In the genomic region with DNA sequence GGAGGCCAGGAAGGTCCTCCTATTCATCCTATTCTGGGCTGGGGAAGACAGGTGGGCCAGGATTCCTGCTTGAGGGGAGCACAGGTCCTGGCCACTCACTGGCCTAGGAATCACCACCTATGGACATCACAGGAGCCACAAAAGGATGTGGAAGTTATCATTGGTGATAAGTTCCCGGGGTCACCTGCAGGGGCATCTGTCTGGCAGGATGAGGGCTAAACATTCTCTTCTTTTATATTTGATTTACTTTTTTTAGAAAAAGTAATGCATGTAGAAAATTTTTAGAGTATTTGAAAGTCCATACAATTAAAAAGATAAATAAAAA, we compare ENCODE assay signal across 10 cellular contexts. TPM values are rescaled to one million over a fixed set of nuclear protein-coding genes. Genes with fewer than 3 reads are reported as not detected.
A peak's percentile ranks its signal among the peaks of the same experiment; 100 is the strongest.
DNase-seq lines count a peak whose midpoint lies in the region; ATAC-seq and TF ChIP-seq lines count a peak whose summit lies in the region.
"Had no signal": no experiment of that assay in that cellular context is flagged by ENCODE, and none has a peak within 500 bp of the region (broad histone marks: within the 10 kb centered on the region; RNA-seq: fewer than 3 reads in every experiment).

No MANE protein-coding gene starts in this region.

- no peak overlapping the region for H3K4me3 Mint-ChIP-seq in osteocyte (ENCODE audit: unreplicated experiment)
- H3K4me3 Mint-ChIP-seq in activated CD4-positive, alpha-beta T cell treated with anti-CD3 and anti-CD28 coated beads for 36 hours = no peak overlapping the region

- H3K4me1 Mint-ChIP-seq in osteocyte (ENCODE audit: unreplicated experiment) = no peaks in the 10 kb centered on the region
- H3K4me1 Mint-ChIP-seq in activated CD4-positive, alpha-beta T cell treated with anti-CD3 and anti-CD28 coated beads for 36 hours = no peaks in the 10 kb centered on the region

- no peaks in the 10 kb centered on the region for H3K9me2 ChIP-seq in OCI-LY1 (ENCODE audit: low read depth, low read length)

- H3K27me3 Mint-ChIP-seq in osteocyte (ENCODE audit: unreplicated experiment) = no peaks in the 10 kb centered on the region
- H3K27me3 Mint-ChIP-seq in activated CD4-positive, alpha-beta T cell treated with anti-CD3 and anti-CD28 coated beads for 36 hours = no peaks in the 10 kb centered on the region

- POLR2A ChIA-PET in activated CD4-positive, alpha-beta T cell treated with anti-CD3 and anti-CD28 coated beads for 36 hours (lab: Charles Lee) = no interaction called here

- peak overlapping the region; percentile 15; the same call in 1 of the 2 replicates for H3K4me2 ChIP-seq in OCI-LY1 (ENCODE audit: low read length)

- peaks cover 4% of the 10 kb centered on the region for H3K9me3 Mint-ChIP-seq in osteocyte (ENCODE audit: unreplicated experiment)
- H3K9me3 Mint-ChIP-seq in activated CD4-positive, alpha-beta T cell treated with anti-CD3 and anti-CD28 coated beads for 36 hours (ENCODE audit: low read depth) = no peaks in the 10 kb centered on the region

- H3K27me3 ChIP-seq in OCI-LY1 (ENCODE audit: insufficient read depth, low read length) = no peaks in the 10 kb centered on the region
- no peaks in the 10 kb centered on the region for H3K27me3 ChIP-seq in SJCRH30

- H3K36me3 ChIP-seq in OCI-LY1 (ENCODE audit: insufficient read depth, low read length) (no peaks in the 10 kb centered on the region), SJCRH30 (no peaks in the 10 kb centered on the region)

- no peak overlapping the region for H3K27ac Mint-ChIP-seq in osteocyte (ENCODE audit: unreplicated experiment)
- no peak overlapping the region for H3K27ac Mint-ChIP-seq in activated CD4-positive, alpha-beta T cell treated with anti-CD3 and anti-CD28 coated beads for 36 hours

- DNase-seq in DMS53 (lab: John Stamatoyannopoulos, UW) = no peak
- DNase-seq in osteocyte (ENCODE audit: extremely low spot score, unreplicated experiment) = no peak
- no peak for DNase-seq in activated CD4-positive, alpha-beta T cell treated with anti-CD3 and anti-CD28 coated beads for 36 hours
- DNase-seq in SJCRH30 = no peak
- DNase-seq: GM23248, NCI-H2029 treated with DMSO at 0.1 percent for 48 hours had no signal

- no peaks in the 10 kb centered on the region for H3K79me2 ChIP-seq in OCI-LY1 (ENCODE audit: insufficient read depth, low read length)

- intact Hi-C loops in activated CD4-positive, alpha-beta T cell treated with anti-CD3 and anti-CD28 coated beads for 36 hours (cut with DNase I, micrococcal nuclease) = no loop called here

- no peaks in the 10 kb centered on the region for H3K36me3 Mint-ChIP-seq in osteocyte (ENCODE audit: unreplicated experiment)
- H3K36me3 Mint-ChIP-seq in activated CD4-positive, alpha-beta T cell treated with anti-CD3 and anti-CD28 coated beads for 36 hours (ENCODE audit: low read depth) = no peaks in the 10 kb centered on the region

- no peak overlapping the region for H2AFZ ChIP-seq in OCI-LY1 (ENCODE audit: low read length)
- H2AFZ ChIP-seq: GM23248 had no signal

- H3K4me3 ChIP-seq in OCI-LY1 (ENCODE audit: low read depth, low read length, poor library complexity, severe bottlenecking) (no peak overlapping the region), SJCRH30 (no peak overlapping the region)
- H3K4me3 ChIP-seq: GM23248 had no signal

- no peaks in the 10 kb centered on the region for H4K20me1 ChIP-seq in OCI-LY1 (ENCODE audit: insufficient read depth, low read length)

- ATAC-seq in GM19467 (IDR thresholded peaks at IDR 0.05; ENCODE audit: unreplicated experiment) (peak; percentile 33), HG02943 (IDR thresholded peaks at IDR 0.05; ENCODE audit: low read depth, unreplicated experiment) (peak; percentile 26)
- ATAC-seq in activated CD4-positive, alpha-beta T cell treated with anti-CD3 and anti-CD28 coated beads for 36 hours = no peak

- H3F3A ChIP-seq in OCI-LY1 (ENCODE audit: insufficient read depth, low read length) = no peaks in the 10 kb centered on the region

- H3K9me3 ChIP-seq in OCI-LY1 (ENCODE audit: low read length) (no peaks in the 10 kb centered on the region), SJCRH30 (replicated peaks) (no peaks in the 10 kb centered on the region)

- CTCF ChIA-PET in activated CD4-positive, alpha-beta T cell treated with anti-CD3 and anti-CD28 coated beads for 36 hours (lab: Charles Lee) = interaction anchor here (1.0 to 1.6 kb wide), 2 partner anchors 34 to 37 kb away, joined by 3 read pairs; no protein-coding TSS in a partner anchor

- TF ChIP-seq CTCF in GM12873 (IDR thresholded peaks at IDR 0.05; ENCODE audit: insufficient read depth, low read depth, low read length, missing control alignments) = peak; percentile 51
- peak; percentile 30 for TF ChIP-seq CTCF in OCI-LY1 (IDR thresholded peaks at IDR 0.05; ENCODE audit: low read length)
- no peak for TF ChIP-seq CTCF in osteocyte (IDR thresholded peaks at IDR 0.05)

- peak overlapping the region; percentile 84 for H3K27ac ChIP-seq in OCI-LY1 (ENCODE audit: low read depth, low read length, poor library complexity, severe bottlenecking)
- H3K27ac ChIP-seq in SJCRH30 = no peak overlapping the region
- H3K27ac ChIP-seq: GM23248 had no signal

- H3K4me1 ChIP-seq in OCI-LY1 (ENCODE audit: insufficient read depth, low read length, severe bottlenecking) (peaks cover 24% of the 10 kb centered on the region), SJCRH30 (peaks cover 32% of the 10 kb centered on the region)

- no peak overlapping the region for H3K9ac ChIP-seq in OCI-LY1 (ENCODE audit: low read length)
- H3K9ac ChIP-seq: GM23248 had no signal

RNA-seq across cellular contexts. Expression of a gene that starts 33.2 kb away (rescaled TPM):
- 0.73 and 1.6 TPM in 2 replicates for total RNA-seq in osteocyte
- 10 to 100 TPM; 25.4 to 26.1 TPM for total RNA-seq in activated CD4-positive, alpha-beta T cell treated with anti-CD3 and anti-CD28 coated beads for 36 hours
- total RNA-seq in SJCRH30 (2014; rRNA removed; shearing (Covaris generic)) = 1.7 and 2.1 TPM in 2 replicates
